ENCODE assay signal across 20 cellular contexts in genomic region chr2:7041421-7041820, GRCh38.
DNase-seq lines count a peak whose midpoint lies in the region; TF ChIP-seq lines count a peak whose summit lies in the region.
"Had no signal": no experiment of that assay in that cellular context is flagged by ENCODE, and none has a peak within 500 bp of the region (broad histone marks: within the 10 kb centered on the region; RNA-seq: fewer than 3 reads in every experiment).

No MANE protein-coding gene starts in this region.

- H3K4me2 ChIP-seq in trophoblast cell (ENCODE audit: low read length), result no peak overlapping the region
- H3K4me2 ChIP-seq: A549 had no signal

- no peak overlapping the region for H3K4ac ChIP-seq in trophoblast cell (ENCODE audit: low read depth, low read length)

- no peak for DNase-seq in activated CD4-positive, alpha-beta T cell treated with anti-CD3 and anti-CD28 coated beads, Interleukin-2, amount 10 ng/mL, durations not matched to agents 24 days and 14 days
- DNase-seq in activated CD4-positive, alpha-beta T cell treated with anti-CD3 and anti-CD28 coated beads, Interleukin-2, amount 50 U/mL, for 48 hours, result no peak
- DNase-seq in activated naive CD8-positive, alpha-beta T cell treated with anti-CD3 and anti-CD28 coated beads for 36 hours, result no peak
- DNase-seq in fibroblast of mammary gland (ENCODE audit: low read depth), result peak; percentile 11
- no peak for DNase-seq in trophoblast cell
- DNase-seq in testis, result no peak
- no peak for DNase-seq in NCI-H2196 treated with DMSO at 0.1 percent for 48 hours (lab: John Stamatoyannopoulos, UW; ENCODE audit: unreplicated experiment)
- DNase-seq: AML-193; Calu3; CD4-positive, alpha-beta memory T cell; DMS 273 treated with DMSO at 0.1 percent for 48 hours; DMS53; DND-41; EL; GM23248 had no signal

- H3K27ac Mint-ChIP-seq in activated CD4-positive, alpha-beta T cell treated with anti-CD3 and anti-CD28 coated beads, Interleukin-2, amount 10 ng/mL, durations not matched to agents 24 days and 14 days, result peak overlapping the region; percentile 16
- peak overlapping the region; percentile 66 for H3K27ac Mint-ChIP-seq in activated naive CD8-positive, alpha-beta T cell
- no peak overlapping the region for H3K27ac Mint-ChIP-seq in activated naive CD8-positive, alpha-beta T cell treated with anti-CD3 and anti-CD28 coated beads for 36 hours

- H3K4me1 Mint-ChIP-seq in activated CD4-positive, alpha-beta T cell treated with anti-CD3 and anti-CD28 coated beads, Interleukin-2, amount 10 ng/mL, durations not matched to agents 24 days and 14 days, result peaks cover 4% of the 10 kb centered on the region
- H3K4me1 Mint-ChIP-seq in activated naive CD8-positive, alpha-beta T cell (ENCODE audit: low read depth), result peaks cover 21% of the 10 kb centered on the region
- peaks cover 12% of the 10 kb centered on the region for H3K4me1 Mint-ChIP-seq in activated naive CD8-positive, alpha-beta T cell treated with anti-CD3 and anti-CD28 coated beads for 36 hours

- TF ChIP-seq CTCF in fibroblast of mammary gland (conservative IDR thresholded peaks at IDR 0.05; ENCODE audit: control insufficient read depth, insufficient read depth, low read depth, low read length) (no peak), testis (IDR thresholded peaks at IDR 0.05) (no peak)

- no peak for TF ChIP-seq POLR2A in testis (IDR thresholded peaks at IDR 0.05)

- H2AFZ ChIP-seq in trophoblast cell (ENCODE audit: insufficient read depth, low read length, poor library complexity), result no peak overlapping the region
- H2AFZ ChIP-seq: GM23248 had no signal

- intact Hi-C loops in activated CD4-positive, alpha-beta T cell treated with anti-CD3 and anti-CD28 coated beads, Interleukin-2, amount 10 ng/mL, durations not matched to agents 24 days and 14 days (cut with micrococcal nuclease), result no loop called here
- intact Hi-C loops in testis (cut with DNase I; ENCODE audit: low total_unique reads), result no loop called here

- no peak overlapping the region for H4K12ac ChIP-seq in trophoblast cell (ENCODE audit: low read depth, low read length)

- H3K9me3 ChIP-seq in trophoblast cell (ENCODE audit: insufficient read depth, low read depth, low read length) (peaks cover 2% of the 10 kb centered on the region), testis (no peaks in the 10 kb centered on the region)
- H3K9me3 ChIP-seq: A549, HAP-1 had no signal

- H3K9ac ChIP-seq in trophoblast cell (ENCODE audit: low read length), result no peak overlapping the region
- H3K9ac ChIP-seq: GM23248 had no signal

- no peak overlapping the region for H3K14ac ChIP-seq in trophoblast cell (ENCODE audit: low read length)

- H3K79me2 ChIP-seq in trophoblast cell (ENCODE audit: control insufficient read depth, insufficient read depth, low read length, poor library complexity), result no peaks in the 10 kb centered on the region

- peak overlapping the region; percentile 50 for H3K23ac ChIP-seq in trophoblast cell (ENCODE audit: low read length)

- H3K4me1 ChIP-seq in trophoblast cell (ENCODE audit: control insufficient read depth in 1 of 2, insufficient read depth in 2 of 2, low read length in 2 of 2) (no peaks in the 10 kb centered on the region), testis (no peaks in the 10 kb centered on the region)
- H3K4me1 ChIP-seq: A549, HAP-1 had no signal

- H3K27ac ChIP-seq in trophoblast cell (ENCODE audit: low read depth, low read length) (no peak overlapping the region), testis (no peak overlapping the region)
- H3K27ac ChIP-seq: 22Rv1, A549, C4-2B, GM23248 had no signal

- no peak overlapping the region for H2BK5ac ChIP-seq in trophoblast cell (ENCODE audit: low read depth, low read length, poor library complexity)

- no peaks in the 10 kb centered on the region for H3K79me1 ChIP-seq in trophoblast cell (ENCODE audit: low read length)

- no CpG with 5 or more reads among the region's 7 CpGs for WGBS in trophoblast cell (ENCODE audit: extremely low coverage, insufficient coverage, insufficient read length)
- 85 to 91% methylated on average over 7 of the region's 7 CpGs for WGBS in testis, 2 donors

- H3K27me3 ChIP-seq in trophoblast cell (ENCODE audit: insufficient read depth, low read length) (no peaks in the 10 kb centered on the region), testis (no peaks in the 10 kb centered on the region)

- H2BK120ac ChIP-seq in trophoblast cell (ENCODE audit: insufficient read depth, low read length, poor library complexity), result no peak overlapping the region

- H3K4me3 Mint-ChIP-seq in activated CD4-positive, alpha-beta T cell treated with anti-CD3 and anti-CD28 coated beads, Interleukin-2, amount 10 ng/mL, durations not matched to agents 24 days and 14 days, result no peak overlapping the region
- H3K4me3 Mint-ChIP-seq in activated naive CD8-positive, alpha-beta T cell, result no peak overlapping the region
- H3K4me3 Mint-ChIP-seq in activated naive CD8-positive, alpha-beta T cell treated with anti-CD3 and anti-CD28 coated beads for 36 hours, result no peak overlapping the region
- H3K4me3 Mint-ChIP-seq: CD4-positive, alpha-beta memory T cell had no signal

- no peak overlapping the region for H4K8ac ChIP-seq in trophoblast cell (ENCODE audit: low read depth, low read length)

- no peak overlapping the region for H3K18ac ChIP-seq in trophoblast cell (ENCODE audit: low read length)

- peaks cover 10% of the 10 kb centered on the region for H3K9me3 Mint-ChIP-seq in activated CD4-positive, alpha-beta T cell treated with anti-CD3 and anti-CD28 coated beads, Interleukin-2, amount 10 ng/mL, durations not matched to agents 24 days and 14 days
- H3K9me3 Mint-ChIP-seq in activated naive CD8-positive, alpha-beta T cell (ENCODE audit: low read depth), result no peaks in the 10 kb centered on the region
- no peaks in the 10 kb centered on the region for H3K9me3 Mint-ChIP-seq in activated naive CD8-positive, alpha-beta T cell treated with anti-CD3 and anti-CD28 coated beads for 36 hours

- H3K4me3 ChIP-seq in fibroblast of mammary gland (ENCODE audit: control insufficient read depth, low read depth, low read length) (no peak overlapping the region), trophoblast cell (ENCODE audit: low read depth, low read length) (no peak overlapping the region), testis (no peak overlapping the region)
- H3K4me3 ChIP-seq: A549, GM23248, HAP-1 had no signal

- peaks cover 38% of the 10 kb centered on the region for H3K36me3 Mint-ChIP-seq in activated CD4-positive, alpha-beta T cell treated with anti-CD3 and anti-CD28 coated beads, Interleukin-2, amount 10 ng/mL, durations not matched to agents 24 days and 14 days (ENCODE audit: low read depth)
- H3K36me3 Mint-ChIP-seq in activated naive CD8-positive, alpha-beta T cell, result peaks cover 3% of the 10 kb centered on the region
- H3K36me3 Mint-ChIP-seq in activated naive CD8-positive, alpha-beta T cell treated with anti-CD3 and anti-CD28 coated beads for 36 hours, result peaks cover 35% of the 10 kb centered on the region

- H2BK12ac ChIP-seq in trophoblast cell (ENCODE audit: low read length), result no peak overlapping the region

- H3K36me3 ChIP-seq in trophoblast cell (ENCODE audit: control insufficient read depth in 1 of 2, insufficient read depth in 2 of 2, low read length in 2 of 2) (peaks cover 2 to 9% of the 10 kb centered on the region in 2 experiments), testis (ENCODE audit: low read depth, missing control alignments) (no peaks in the 10 kb centered on the region)
- H3K36me3 ChIP-seq: HAP-1 had no signal

- H4K91ac ChIP-seq in trophoblast cell (ENCODE audit: low read depth, low read length), result no peak overlapping the region

- H3K27me3 Mint-ChIP-seq in activated CD4-positive, alpha-beta T cell treated with anti-CD3 and anti-CD28 coated beads, Interleukin-2, amount 10 ng/mL, durations not matched to agents 24 days and 14 days, result no peaks in the 10 kb centered on the region
- H3K27me3 Mint-ChIP-seq in activated naive CD8-positive, alpha-beta T cell, result no peaks in the 10 kb centered on the region
- H3K27me3 Mint-ChIP-seq in activated naive CD8-positive, alpha-beta T cell treated with anti-CD3 and anti-CD28 coated beads for 36 hours, result no peaks in the 10 kb centered on the region
- H3K27me3 Mint-ChIP-seq: CD4-positive, alpha-beta memory T cell had no signal

- no peak overlapping the region for H2AK5ac ChIP-seq in trophoblast cell (ENCODE audit: low read length)
